8 cellular contexts compared by ENCODE assay signal in the genomic region with DNA sequence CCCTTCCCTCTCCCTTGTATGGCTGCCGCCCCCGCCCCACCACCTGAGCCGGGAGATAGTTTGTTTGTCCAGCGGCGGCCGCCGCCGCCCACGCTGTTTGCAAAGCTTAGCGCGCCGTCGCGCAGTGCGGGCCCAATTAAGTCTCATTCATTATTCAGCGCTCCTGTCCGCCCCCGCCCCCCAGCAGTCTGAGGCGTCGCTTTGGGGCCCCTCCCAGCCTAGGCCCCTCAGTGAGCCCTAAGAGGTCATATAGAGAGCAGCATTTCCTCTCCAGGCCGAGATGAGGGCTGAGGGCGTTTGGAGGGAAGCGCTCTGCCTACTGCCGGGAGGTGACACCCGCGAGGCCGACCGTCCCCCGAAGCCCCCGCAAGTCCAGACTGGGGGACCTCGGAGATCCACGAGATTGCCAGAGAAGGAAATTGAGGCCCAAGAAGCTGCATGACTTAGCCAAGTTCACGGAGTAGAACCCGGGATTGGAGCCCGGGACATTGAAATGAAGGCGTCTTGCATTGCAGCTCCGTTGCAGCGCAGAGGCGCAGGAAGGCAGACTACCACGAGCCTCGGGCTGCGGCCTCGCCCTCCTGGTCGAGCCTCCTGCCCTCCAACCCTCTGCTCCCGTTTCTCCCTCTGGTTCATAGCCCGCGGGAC. TPM values are rescaled to one million over a fixed set of nuclear protein-coding genes. Genes with fewer than 3 reads are reported as not detected.
DNase-seq lines count a peak whose midpoint lies in the region; ATAC-seq lines count a peak whose summit lies in the region.

A gene (plus strand): TSS at position 230 of the 648 bp plus-strand sequence. CDS start 1,985 bp downstream, outside the sequence.

- H3K4me1 ChIP-seq in HUES64 (ENCODE audit: insufficient read depth, low read length) (peaks cover 9% of the 10 kb centered on the region), iPS DF 6.9 (ENCODE audit: control insufficient read depth, insufficient read depth, low read length) (peaks cover 7% of the 10 kb centered on the region), skeletal muscle tissue (ENCODE audit: control insufficient read depth in 3 of 3, insufficient read depth in 3 of 3, low read length in 3 of 3) (peaks cover 42 to 51% (median 44%) of the 10 kb centered on the region in 3 donors)

- H3K27me3 ChIP-seq in HUES64 (ENCODE audit: insufficient read depth, low read length) (peaks cover 81% of the 10 kb centered on the region), iPS DF 6.9 (ENCODE audit: control insufficient read depth, insufficient read depth, low read length) (peaks cover 66% of the 10 kb centered on the region), skeletal muscle tissue (ENCODE audit: control insufficient read depth in 3 of 3, insufficient read depth in 3 of 3, low read length in 3 of 3) (peaks cover 68 to 77% (median 72%) of the 10 kb centered on the region in 3 donors)

- H3K9ac ChIP-seq in HUES64 (ENCODE audit: low read depth, low read length), result no peak within 1 kb of the TSS
- peak within 1 kb of the TSS; percentile 12 to 62 (median 23) for H3K9ac ChIP-seq in skeletal muscle tissue (ENCODE audit: low read depth in 1 of 3, low read length in 3 of 3)

- under 1% methylated on average over 47 of the region's 47 CpGs for WGBS in HUES64
- WGBS in iPS DF 6.9 (ENCODE audit: insufficient coverage, insufficient read length), result no CpG with 5 or more reads among the region's 47 CpGs

- H3K9me3 ChIP-seq in HUES64 (ENCODE audit: insufficient read depth, low read depth, low read length) (no peaks in the 10 kb centered on the region), iPS DF 6.9 (ENCODE audit: control insufficient read depth, insufficient read depth, low read length) (no peaks in the 10 kb centered on the region), skeletal muscle tissue (ENCODE audit: control insufficient read depth in 3 of 3, low read length in 3 of 3) (no peaks in the 10 kb centered on the region)

- peak within 1 kb of the TSS; percentile 43 for H3K4me3 ChIP-seq in HUES64 (ENCODE audit: low read length)
- H3K4me3 ChIP-seq in iPS DF 6.9 (ENCODE audit: low read length), result peak within 1 kb of the TSS; percentile 21; the same call in 1 of the 2 replicates
- H3K4me3 ChIP-seq in skeletal muscle tissue (ENCODE audit: low read length in 3 of 3), result peak within 1 kb of the TSS; percentile 56 to 66 (median 63)

- DNase-seq in D341Med (ENCODE audit: low spot score) (peak; percentile 52), iPS DF 6.9 (ENCODE audit: low read depth, low spot score) (no peak), NCI-H1048 (lab: John Stamatoyannopoulos, UW) (no peak)
- peak; percentile 76 for DNase-seq in activated CD8-positive, alpha-beta memory T cell treated with anti-CD3 and anti-CD28 coated beads, Interleukin-2, amount 50 U/mL, for 48 hours

- no peak within 1 kb of the TSS for H3K27ac ChIP-seq in HUES64 (ENCODE audit: low read depth, low read length)
- H3K27ac ChIP-seq in iPS DF 6.9 (ENCODE audit: low read length), result no peak within 1 kb of the TSS
- H3K27ac ChIP-seq in skeletal muscle tissue (ENCODE audit: low read depth, low read length), result no peak within 1 kb of the TSS

- ATAC-seq in HG03097 (IDR thresholded peaks at IDR 0.05; ENCODE audit: low FRiP score, unreplicated experiment) (no peak), GM21447 (IDR thresholded peaks at IDR 0.05; ENCODE audit: unreplicated experiment) (no peak)

- H3K36me3 ChIP-seq in HUES64 (ENCODE audit: insufficient read depth, low read length), result no peaks in the 10 kb centered on the region
- no peaks in the 10 kb centered on the region for H3K36me3 ChIP-seq in iPS DF 6.9 (ENCODE audit: control insufficient read depth, insufficient read depth, low read length)
- H3K36me3 ChIP-seq in skeletal muscle tissue (ENCODE audit: control insufficient read depth in 3 of 3, insufficient read depth in 3 of 3, low read length in 3 of 3), result no peaks in the 10 kb centered on the region

RNA-seq across cellular contexts. Expression of the gene that starts here (rescaled TPM):
- 0.35 TPM for polyA plus RNA-seq in HUES64 (2013, experiment 1 of 2)
- 0.57 TPM for polyA plus RNA-seq in HUES64 (2013, experiment 2 of 2)
- not detected for total RNA-seq in skeletal muscle tissue

Comparison
In these comparisons a context has a peak if more than half of its experiments do, and no peak if none do; other contexts are left out.
1. DNase-seq: peak in D341Med (single experiment) and activated CD8-positive, alpha-beta memory T cell treated with anti-CD3 and anti-CD28 coated beads, Interleukin-2, amount 50 U/mL, for 48 hours (single experiment); none in iPS DF 6.9 (single experiment) and NCI-H1048 (single experiment).
2. Peak in every context shown above with its lines, with median percentiles within 50 percentile points of each other: H3K4me3 ChIP-seq.